Comparison of ENCODE assay signal across 18 cellular contexts in genomic region chr16:89371386-89371785, GRCh38.
A peak's percentile ranks its signal among the peaks of the same experiment; 100 is the strongest.
DNase-seq lines count a peak whose midpoint lies in the region; ATAC-seq, FAIRE-seq and TF ChIP-seq lines count a peak whose summit lies in the region.
"Had no signal": no experiment of that assay in that cellular context is flagged by ENCODE, and none has a peak within 500 bp of the region (broad histone marks: within the 10 kb centered on the region; RNA-seq: fewer than 3 reads in every experiment).

No MANE protein-coding gene starts in this region.

- peaks cover 48% of the 10 kb centered on the region for H3K4me1 Mint-ChIP-seq in HFFc6 (ENCODE audit: low read depth)
- peaks cover 73% of the 10 kb centered on the region for H3K4me1 Mint-ChIP-seq in activated naive CD8-positive, alpha-beta T cell treated with anti-CD3 and anti-CD28 coated beads for 36 hours

- ATAC-seq in psoas muscle (no peak), HG02642 (IDR thresholded peaks at IDR 0.05; ENCODE audit: poor library complexity, unreplicated experiment) (no peak)

- no peak overlapping the region for H3K9ac ChIP-seq in kidney (ENCODE audit: low read length in 2 of 2)

- intact Hi-C loops in kidney (cut with DNase I) (no loop called here), psoas muscle (cut with DNase I) (no loop called here)

- H3K4me3 Mint-ChIP-seq in HFFc6, result no peak overlapping the region
- no peak overlapping the region for H3K4me3 Mint-ChIP-seq in activated naive CD8-positive, alpha-beta T cell treated with anti-CD3 and anti-CD28 coated beads for 36 hours

- H3K9me3 Mint-ChIP-seq in HFFc6, result peaks cover 8% of the 10 kb centered on the region
- peaks cover 2% of the 10 kb centered on the region for H3K9me3 Mint-ChIP-seq in activated naive CD8-positive, alpha-beta T cell treated with anti-CD3 and anti-CD28 coated beads for 36 hours

- TF ChIP-seq CTCF in HFFc6 (IDR thresholded peaks at IDR 0.05) (no peak), kidney (IDR thresholded peaks at IDR 0.05; ENCODE audit: borderline replicate concordance, extremely low read depth, insufficient read depth) (no peak), psoas muscle (IDR thresholded peaks at IDR 0.05) (no peak)

- H3K36me3 ChIP-seq in kidney (ENCODE audit: control insufficient read depth in 1 of 2, insufficient read depth in 2 of 2, low read length in 2 of 2), result no peaks in the 10 kb centered on the region
- no peaks in the 10 kb centered on the region for H3K36me3 ChIP-seq in psoas muscle (ENCODE audit: insufficient read depth in 1 of 2, low read depth in 1 of 2)
- H3K36me3 ChIP-seq: MG63 had no signal

- peak overlapping the region; percentile 91; the same call in 1 of the 2 replicates for H3K27ac Mint-ChIP-seq in HFFc6
- H3K27ac Mint-ChIP-seq in activated naive CD8-positive, alpha-beta T cell treated with anti-CD3 and anti-CD28 coated beads for 36 hours, result peak overlapping the region; percentile 16

- peaks cover 0 to 6% of the 10 kb centered on the region in 2 donors for H3K9me3 ChIP-seq in kidney (ENCODE audit: control insufficient read depth in 1 of 2, low read length in 2 of 2)
- no peaks in the 10 kb centered on the region for H3K9me3 ChIP-seq in psoas muscle
- H3K9me3 ChIP-seq: MG63 had no signal

- peaks cover 24% of the 10 kb centered on the region for H3K36me3 Mint-ChIP-seq in HFFc6 (ENCODE audit: low read depth)
- H3K36me3 Mint-ChIP-seq in activated naive CD8-positive, alpha-beta T cell treated with anti-CD3 and anti-CD28 coated beads for 36 hours, result peaks cover 30% of the 10 kb centered on the region

- no peak overlapping the region for H3K4me3 ChIP-seq in kidney (ENCODE audit: low read length in 2 of 2)
- H3K4me3 ChIP-seq in psoas muscle, result no peak overlapping the region
- H3K4me3 ChIP-seq: MG63 had no signal

- H3K27me3 Mint-ChIP-seq in HFFc6 (ENCODE audit: insufficient read depth), result peaks cover 20% of the 10 kb centered on the region
- H3K27me3 Mint-ChIP-seq in activated naive CD8-positive, alpha-beta T cell treated with anti-CD3 and anti-CD28 coated beads for 36 hours, result no peaks in the 10 kb centered on the region

- H3K27ac ChIP-seq in kidney (ENCODE audit: low read depth in 2 of 2, low read length in 2 of 2) (no peak overlapping the region), psoas muscle (peak overlapping the region; percentile 65)

- no peaks in the 10 kb centered on the region for H3K27me3 ChIP-seq in psoas muscle (ENCODE audit: insufficient read depth in 3 of 3, low read length in 2 of 3)
- H3K27me3 ChIP-seq: MG63 had no signal

- no peak for FAIRE-seq in kidney (lab: Jason Lieb, UNC)
- FAIRE-seq: H1 had no signal

- DNase-seq in HFFc6 (no peak), kidney (peak; percentile 53), psoas muscle (no peak), NCI-H1417 (lab: John Stamatoyannopoulos, UW) (no peak), GF-D8 (lab: John Stamatoyannopoulos, UW) (no peak)
- DNase-seq in activated naive CD8-positive, alpha-beta T cell treated with anti-CD3 and anti-CD28 coated beads for 36 hours, result no peak
- DNase-seq: COR-L47, DMS153, EL, MG63, NCI-H1105 treated with DMSO at 0.1 percent for 48 hours, NCI-H1930, NCI-H2171, NCI-H446 treated with DMSO at 0.1 percent for 48 hours, NCI-H774, Right ventricle myocardium superior had no signal

- H3K4me1 ChIP-seq in kidney (ENCODE audit: control insufficient read depth in 1 of 2, insufficient read depth in 1 of 2, low read depth in 1 of 2, low read length in 2 of 2), result peaks cover 0 to 16% of the 10 kb centered on the region in 2 donors
- H3K4me1 ChIP-seq in psoas muscle, result peaks cover 82% of the 10 kb centered on the region

- WGBS in psoas muscle, 3 donors, result 93 to 97% (median 95%) methylated on average over 12 of the region's 12 CpGs
